In genomic region chr5:56088967-56089829, GRCh38 we compare ENCODE assay signal across 8 cellular contexts.
A peak's percentile ranks its signal among the peaks of the same experiment; 100 is the strongest.
DNase-seq lines count a peak whose midpoint lies in the region; ATAC-seq, FAIRE-seq and TF ChIP-seq lines count a peak whose summit lies in the region.

No MANE protein-coding gene starts in this region.

- peak; percentile 51 for DNase-seq in HTR-8/SVneo (ENCODE audit: insufficient read length, low spot score)
- DNase-seq in glomerular visceral epithelial cell (ENCODE audit: extremely low spot score), result peak; percentile 61
- DNase-seq in NCI-H2081 treated with DMSO at 0.1 percent for 48 hours (lab: John Stamatoyannopoulos, UW), result no peak
- DNase-seq in SKM-1 (lab: John Stamatoyannopoulos, UW; ENCODE audit: unreplicated experiment), result no peak
- DNase-seq in kidney, result no peak
- DNase-seq in breast epithelium (ENCODE audit: low spot score in 2 of 2), result no peak

- H3K9me3 ChIP-seq in kidney (ENCODE audit: control insufficient read depth in 1 of 2, low read length in 2 of 2) (no peaks in the 10 kb centered on the region), breast epithelium (no peaks in the 10 kb centered on the region)

- TF ChIP-seq POLR2A in breast epithelium (IDR thresholded peaks at IDR 0.05), result no peak

- no peak overlapping the region for H3K4me3 ChIP-seq in kidney (ENCODE audit: low read length in 2 of 2)
- no peak overlapping the region for H3K4me3 ChIP-seq in breast epithelium

- H3K27ac ChIP-seq in kidney (ENCODE audit: low read depth in 2 of 2, low read length in 2 of 2) (peak overlapping the region in 1 of 2 donors; percentile 7), breast epithelium (peak overlapping the region in 1 of 2 donors; percentile 41)

- ATAC-seq in GM18502 (IDR thresholded peaks at IDR 0.05; ENCODE audit: poor library complexity, unreplicated experiment) (peak; percentile 98), GM21529 (IDR thresholded peaks at IDR 0.05; ENCODE audit: unreplicated experiment) (peak; percentile 92)

- H3K4me1 ChIP-seq in kidney (ENCODE audit: control insufficient read depth in 1 of 2, insufficient read depth in 1 of 2, low read depth in 1 of 2, low read length in 2 of 2), result peaks cover 10 to 12% of the 10 kb centered on the region in 2 donors
- H3K4me1 ChIP-seq in breast epithelium, result peaks cover 0 to 7% of the 10 kb centered on the region in 2 donors

- no peak for TF ChIP-seq CTCF in kidney (IDR thresholded peaks at IDR 0.05; ENCODE audit: borderline replicate concordance, extremely low read depth, insufficient read depth)
- no peak for TF ChIP-seq CTCF in breast epithelium (IDR thresholded peaks at IDR 0.05)

- H3K27me3 ChIP-seq in breast epithelium, result no peaks in the 10 kb centered on the region

- H3K9ac ChIP-seq in kidney (ENCODE audit: low read length in 2 of 2), result no peak overlapping the region

- H3K36me3 ChIP-seq in kidney (ENCODE audit: control insufficient read depth in 1 of 2, insufficient read depth in 2 of 2, low read length in 2 of 2) (no peaks in the 10 kb centered on the region), breast epithelium (no peaks in the 10 kb centered on the region)

- intact Hi-C loops in kidney (cut with DNase I) (no loop called here), breast epithelium (cut with DNase I; ENCODE audit: low total_unique reads) (loop anchor here (5.0 kb wide), 1 partner anchor 617 kb away; no protein-coding TSS in a partner anchor)

- FAIRE-seq in HTR-8/SVneo (lab: Jason Lieb, UNC) (no peak), kidney (lab: Jason Lieb, UNC) (no peak)

Comparison
In these comparisons a context has a peak if more than half of its experiments do, and no peak if none do; other contexts are left out.
1. DNase-seq: peak in HTR-8/SVneo (single experiment) and glomerular visceral epithelial cell (single experiment); none in NCI-H2081 treated with DMSO at 0.1 percent for 48 hours (single experiment), SKM-1 (single experiment), kidney (single experiment) and breast epithelium (0 of 2).